ENCODE assay signal across 15 cellular contexts in genomic region chr7:158393926-158394625, GRCh38.
A peak's percentile ranks its signal among the peaks of the same experiment; 100 is the strongest.
DNase-seq lines count a peak whose midpoint lies in the region; ATAC-seq and TF ChIP-seq lines count a peak whose summit lies in the region.
"Had no signal": no experiment of that assay in that cellular context is flagged by ENCODE, and none has a peak within 500 bp of the region (broad histone marks: within the 10 kb centered on the region; RNA-seq: fewer than 3 reads in every experiment).

No MANE protein-coding gene starts in this region.

- H3K9me3 Mint-ChIP-seq in chondrocyte (ENCODE audit: low read depth), result peaks cover 9% of the 10 kb centered on the region
- H3K9me3 Mint-ChIP-seq in naive thymus-derived CD8-positive, alpha-beta T cell, result peaks cover 2 to 16% (median 7%) of the 10 kb centered on the region in 9 donors

- H3K36me3 ChIP-seq in lower lobe of right lung (no peaks in the 10 kb centered on the region), upper lobe of right lung (no peaks in the 10 kb centered on the region)

- no peaks in the 10 kb centered on the region for H3K36me3 Mint-ChIP-seq in chondrocyte (ENCODE audit: low read depth)
- H3K36me3 Mint-ChIP-seq in naive thymus-derived CD8-positive, alpha-beta T cell, result peaks cover 0 to 7% (median 0%) of the 10 kb centered on the region in 3 donors
- H3K36me3 Mint-ChIP-seq: CD4-positive, alpha-beta memory T cell had no signal

- no peaks in the 10 kb centered on the region for H3K27me3 ChIP-seq in lower lobe of right lung (ENCODE audit: low read depth)
- H3K27me3 ChIP-seq in upper lobe of right lung, result no peaks in the 10 kb centered on the region

- DNase-seq in chondrocyte (ENCODE audit: low spot score) (peak; percentile 71), lower lobe of right lung (peak; percentile 30), posterior vena cava (ENCODE audit: low spot score) (peak; percentile 42), upper lobe of right lung (peak; percentile 54), NCI-H510A (lab: John Stamatoyannopoulos, UW) (no peak)
- DNase-seq in naive thymus-derived CD8-positive, alpha-beta T cell, result no peak
- DNase-seq: C1 segment of cervical spinal cord, Calu3, DMS79 treated with DMSO at 0.1 percent for 48 hours, GF-D8, GOT3, HCEC 1CT had no signal

- H3K27me3 Mint-ChIP-seq in chondrocyte (ENCODE audit: low read depth), result peaks cover 6% of the 10 kb centered on the region
- H3K27me3 Mint-ChIP-seq in naive thymus-derived CD8-positive, alpha-beta T cell, result peaks cover 0 to 9% (median 0%) of the 10 kb centered on the region in 5 donors

- H3K27ac Mint-ChIP-seq in chondrocyte (ENCODE audit: unreplicated experiment), result no peak overlapping the region
- no peak overlapping the region for H3K27ac Mint-ChIP-seq in naive thymus-derived CD8-positive, alpha-beta T cell
- H3K27ac Mint-ChIP-seq: CD4-positive, alpha-beta memory T cell had no signal

- H3K9me3 ChIP-seq in lower lobe of right lung (peaks cover 3% of the 10 kb centered on the region), upper lobe of right lung (no peaks in the 10 kb centered on the region)

- H3K4me3 ChIP-seq in lower lobe of right lung (no peak overlapping the region), upper lobe of right lung (no peak overlapping the region)

- ATAC-seq in lower lobe of right lung (no peak), upper lobe of right lung (no peak), HG03139 (IDR thresholded peaks at IDR 0.05; ENCODE audit: unreplicated experiment) (no peak), GM18858 (IDR thresholded peaks at IDR 0.05; ENCODE audit: unreplicated experiment) (no peak)
- no peak for ATAC-seq in naive thymus-derived CD8-positive, alpha-beta T cell

- H3K27ac ChIP-seq in lower lobe of right lung (no peak overlapping the region), upper lobe of right lung (no peak overlapping the region)

- no peak overlapping the region for H3K4me3 Mint-ChIP-seq in chondrocyte (ENCODE audit: unreplicated experiment)
- H3K4me3 Mint-ChIP-seq in naive thymus-derived CD8-positive, alpha-beta T cell, result no peak overlapping the region
- H3K4me3 Mint-ChIP-seq: CD4-positive, alpha-beta memory T cell had no signal

- H3K4me1 ChIP-seq in lower lobe of right lung (no peaks in the 10 kb centered on the region), upper lobe of right lung (no peaks in the 10 kb centered on the region)

- H3K4me1 Mint-ChIP-seq in chondrocyte (ENCODE audit: low read depth), result no peaks in the 10 kb centered on the region
- peaks cover 0 to 2% (median 0%) of the 10 kb centered on the region in 4 donors for H3K4me1 Mint-ChIP-seq in naive thymus-derived CD8-positive, alpha-beta T cell
- H3K4me1 Mint-ChIP-seq: CD4-positive, alpha-beta memory T cell had no signal

- POLR2A ChIA-PET in naive thymus-derived CD8-positive, alpha-beta T cell (lab: Charles Lee), result no interaction called here

- intact Hi-C loops in lower lobe of right lung (cut with DNase I) (no loop called here), posterior vena cava (cut with DNase I) (no loop called here), upper lobe of right lung (cut with DNase I) (no loop called here)

- no peak for TF ChIP-seq CTCF in chondrocyte (IDR thresholded peaks at IDR 0.05)
- TF ChIP-seq CTCF in lower lobe of right lung (IDR thresholded peaks at IDR 0.05), result no peak
- TF ChIP-seq CTCF in upper lobe of right lung (IDR thresholded peaks at IDR 0.05), result no peak

Comparison
In these comparisons a context has a peak if more than half of its experiments do, and no peak if none do; other contexts are left out.
1. DNase-seq: peak in chondrocyte (single experiment), lower lobe of right lung (single experiment), posterior vena cava (single experiment) and upper lobe of right lung (single experiment); none in naive thymus-derived CD8-positive, alpha-beta T cell (0 of 10) and NCI-H510A (single experiment).